In the genomic region with DNA sequence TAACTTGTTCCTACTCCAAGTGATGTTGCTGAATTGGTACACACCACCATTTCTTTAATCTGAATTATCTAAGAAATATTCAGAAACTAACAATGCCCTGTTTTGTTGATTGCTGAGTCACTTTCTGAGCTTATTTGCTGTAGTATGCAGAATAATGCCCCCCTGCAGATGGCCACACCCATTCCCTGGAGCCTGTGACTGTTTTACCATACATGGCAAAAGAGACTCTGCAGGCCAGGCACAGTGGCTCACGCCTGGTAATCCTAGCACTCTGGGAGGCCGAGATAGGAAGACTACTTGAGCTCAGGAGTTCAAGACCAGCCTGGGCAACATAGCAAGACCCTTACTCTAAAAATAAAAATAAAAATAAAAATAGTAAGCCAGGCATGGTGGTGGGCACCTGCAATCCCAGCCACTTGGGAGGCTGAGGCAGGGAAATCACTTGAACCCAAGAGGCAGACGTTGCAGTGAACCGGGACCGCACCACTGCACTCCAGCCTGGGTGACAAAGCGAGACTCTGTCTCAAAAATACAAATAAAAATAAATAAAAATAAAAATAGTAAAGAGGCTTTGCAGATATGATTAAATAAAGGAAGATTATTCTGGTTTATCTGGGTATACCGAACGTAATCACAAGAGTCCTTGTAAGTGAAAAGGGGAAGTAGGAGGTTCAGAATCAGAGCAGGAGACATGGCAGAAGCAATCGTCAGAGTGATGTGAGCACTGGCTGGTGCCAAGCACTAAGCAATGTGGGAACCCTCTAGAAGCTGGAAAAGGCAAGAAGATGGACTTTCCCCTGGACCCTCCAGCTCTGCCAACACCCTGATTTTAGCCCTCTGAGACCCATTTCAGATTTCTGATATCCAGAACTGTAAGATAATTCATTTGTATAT, we compare ENCODE assay signal across 12 cellular contexts. TPM values are rescaled to one million over a fixed set of nuclear protein-coding genes. Genes with fewer than 3 reads are reported as not detected.
DNase-seq lines count a peak whose midpoint lies in the region; ATAC-seq and FAIRE-seq lines count a peak whose summit lies in the region.
"Had no signal": no experiment of that assay in that cellular context is flagged by ENCODE, and none has a peak within 500 bp of the region (broad histone marks: within the 10 kb centered on the region; RNA-seq: fewer than 3 reads in every experiment).

No MANE protein-coding gene starts in this region.

- no peak for FAIRE-seq in GM19239 (lab: Jason Lieb, UNC)
- FAIRE-seq: colon, HTR-8/SVneo had no signal

- H3K4me1 Mint-ChIP-seq in activated naive CD4-positive, alpha-beta T cell treated with anti-CD3 and anti-CD28 coated beads, Interleukin-2, amount 10 ng/mL, durations not matched to agents 7 days and 5 days: peaks cover 32% of the 10 kb centered on the region
- H3K4me1 Mint-ChIP-seq: nephron had no signal

- peaks cover 50% of the 10 kb centered on the region for H3K36me3 Mint-ChIP-seq in activated naive CD4-positive, alpha-beta T cell treated with anti-CD3 and anti-CD28 coated beads, Interleukin-2, amount 10 ng/mL, durations not matched to agents 7 days and 5 days

- DNase-seq in activated naive CD4-positive, alpha-beta T cell treated with anti-CD3 and anti-CD28 coated beads, Interleukin-2, amount 10 ng/mL, durations not matched to agents 7 days and 5 days: no peak
- no peak for DNase-seq in activated naive CD4-positive, alpha-beta T cell (lab: John Stamatoyannopoulos, UW)
- DNase-seq in RPMI7951 (ENCODE audit: low read depth) (peak; percentile 86), smooth muscle cell of the brain vasculature (ENCODE audit: low read depth, low spot score) (peak; percentile 65), GM19239 (ENCODE audit: insufficient read length, low spot score) (no peak)

- H3K27ac Mint-ChIP-seq in activated naive CD4-positive, alpha-beta T cell treated with anti-CD3 and anti-CD28 coated beads, Interleukin-2, amount 10 ng/mL, durations not matched to agents 7 days and 5 days: peak overlapping the region; percentile 17
- H3K27ac Mint-ChIP-seq: nephron had no signal

- H3K4me3 Mint-ChIP-seq in activated naive CD4-positive, alpha-beta T cell treated with anti-CD3 and anti-CD28 coated beads, Interleukin-2, amount 10 ng/mL, durations not matched to agents 7 days and 5 days: no peak overlapping the region
- H3K4me3 Mint-ChIP-seq: nephron had no signal

- no peaks in the 10 kb centered on the region for H3K27me3 Mint-ChIP-seq in activated naive CD4-positive, alpha-beta T cell treated with anti-CD3 and anti-CD28 coated beads, Interleukin-2, amount 10 ng/mL, durations not matched to agents 7 days and 5 days

- H3K9me3 Mint-ChIP-seq in activated naive CD4-positive, alpha-beta T cell treated with anti-CD3 and anti-CD28 coated beads, Interleukin-2, amount 10 ng/mL, durations not matched to agents 7 days and 5 days: no peaks in the 10 kb centered on the region
- H3K9me3 Mint-ChIP-seq: nephron had no signal

- ATAC-seq in esophagus mucosa (peak; percentile 89), GM21786 (IDR thresholded peaks at IDR 0.05; ENCODE audit: unreplicated experiment) (no peak), HG03378 (IDR thresholded peaks at IDR 0.05; ENCODE audit: unreplicated experiment) (no peak)

- CTCF ChIA-PET in activated naive CD4-positive, alpha-beta T cell treated with anti-CD3 and anti-CD28 coated beads, Interleukin-2, amount 10 ng/mL, durations not matched to agents 7 days and 5 days (lab: Charles Lee): no interaction called here

RNA-seq across cellular contexts. Expression of a gene that starts 19.0 kb away (rescaled TPM):
- total RNA-seq in RPMI7951 (2014; rRNA removed; shearing (Covaris generic)): 64.6 and 81.6 TPM in 2 replicates
- 49.2 TPM for total RNA-seq in esophagus mucosa

RNA-seq across cellular contexts. Expression of a gene that starts 49.5 kb away (rescaled TPM):
- 34.6 and 37.2 TPM in 2 replicates for total RNA-seq in RPMI7951 (2014; rRNA removed; shearing (Covaris generic))
- total RNA-seq in esophagus mucosa: 14.6 TPM

RNA-seq across cellular contexts. Expression of a gene that starts 52.2 kb away (rescaled TPM):
- total RNA-seq in RPMI7951 (2014; rRNA removed; shearing (Covaris generic)): not detected in 2 replicates
- total RNA-seq in esophagus mucosa: not detected
- total RNA-seq: T-helper 1 cell treated with Interleukin-12 subunit alpha and Interleukin-12 subunit beta and Interleukin-4 antibody, amounts not matched to agents 30 ng/mL and 1 ng/mL, for 36 hours had no signal

RNA-seq across cellular contexts. Expression of a gene that starts 57.3 kb away (rescaled TPM):
- not detected in 2 replicates for total RNA-seq in RPMI7951 (2014; rRNA removed; shearing (Covaris generic))
- not detected for total RNA-seq in esophagus mucosa
- total RNA-seq: T-helper 1 cell treated with Interleukin-12 subunit alpha and Interleukin-12 subunit beta and Interleukin-4 antibody, amounts not matched to agents 30 ng/mL and 1 ng/mL, for 36 hours had no signal

Comparison
In these comparisons a context has a peak if more than half of its experiments do, and no peak if none do; other contexts are left out.
1. DNase-seq: peak in RPMI7951 (single experiment) and smooth muscle cell of the brain vasculature (single experiment); none in activated naive CD4-positive, alpha-beta T cell treated with anti-CD3 and anti-CD28 coated beads, Interleukin-2, amount 10 ng/mL, durations not matched to agents 7 days and 5 days (single experiment), activated naive CD4-positive, alpha-beta T cell (0 of 4) and GM19239 (single experiment).